Comparison of ENCODE assay signal across 8 cellular contexts in the genomic region with DNA sequence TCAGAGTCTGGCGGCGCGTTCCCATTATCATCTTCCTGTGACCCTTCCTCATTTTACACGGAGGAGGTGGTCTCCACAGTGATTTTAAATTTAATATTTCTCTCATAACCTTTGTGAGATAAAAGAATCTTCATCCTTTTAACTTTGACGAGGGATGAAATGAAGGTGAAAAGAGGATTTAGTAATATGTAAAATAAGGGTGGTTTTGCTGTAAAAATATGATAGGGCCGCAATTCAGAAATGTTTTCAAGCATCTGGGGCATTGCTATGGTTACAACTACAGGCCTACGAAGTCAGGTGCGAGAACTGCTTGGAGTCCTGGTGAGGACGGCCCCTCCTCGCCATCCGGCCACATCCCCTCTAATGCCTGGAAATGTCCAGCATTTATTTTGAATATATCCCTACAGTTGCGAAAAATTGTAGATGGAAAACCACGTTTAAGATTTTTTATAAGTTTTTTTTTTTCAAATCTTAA. TPM values are rescaled to one million over a fixed set of nuclear protein-coding genes. Genes with fewer than 3 reads are reported as not detected.
DNase-seq lines count a peak whose midpoint lies in the region; ATAC-seq, FAIRE-seq and TF ChIP-seq lines count a peak whose summit lies in the region.

No MANE protein-coding gene starts in this region.

- TF ChIP-seq POLR2A in H54 (IDR thresholded peaks at IDR 0.05; ENCODE audit: low read depth, low read length): no peak

- H3K4me3 ChIP-seq in BE2C (ENCODE audit: low read depth, low read length) (peak overlapping the region; percentile 52), HUES64 (ENCODE audit: low read length) (peak overlapping the region; percentile 82), astrocyte of the cerebellum (ENCODE audit: low read depth, low read length) (peak overlapping the region; percentile 65)

- H3K9me3 ChIP-seq in BE2C (no peaks in the 10 kb centered on the region; the same call in 1 of the 2 replicates), HUES64 (ENCODE audit: insufficient read depth, low read depth, low read length) (no peaks in the 10 kb centered on the region)

- no peaks in the 10 kb centered on the region; the same call in 1 of the 2 replicates for H3K4me1 ChIP-seq in BE2C
- H3K4me1 ChIP-seq in HUES64 (ENCODE audit: insufficient read depth, low read length): peaks cover 14% of the 10 kb centered on the region

- WGBS in HUES64: 41% methylated on average over 12 of the region's 13 CpGs

- H3K9ac ChIP-seq in HUES64 (ENCODE audit: low read depth, low read length): peak overlapping the region; percentile 80

- no peaks in the 10 kb centered on the region for H3K36me3 ChIP-seq in BE2C
- no peaks in the 10 kb centered on the region for H3K36me3 ChIP-seq in HUES64 (ENCODE audit: insufficient read depth, low read length)

- ATAC-seq in GM18502 (IDR thresholded peaks at IDR 0.05; ENCODE audit: poor library complexity, unreplicated experiment): no peak

- H3K27me3 ChIP-seq in BE2C: no peaks in the 10 kb centered on the region
- no peaks in the 10 kb centered on the region for H3K27me3 ChIP-seq in HUES64 (ENCODE audit: insufficient read depth, low read length)
- H3K27me3 ChIP-seq in layer of hippocampus (ENCODE audit: control insufficient read depth, insufficient read depth, low read length): no peaks in the 10 kb centered on the region

- H3K27ac ChIP-seq in HUES64 (ENCODE audit: low read depth, low read length) (peak overlapping the region; percentile 89), layer of hippocampus (ENCODE audit: low read depth, low read length) (peak overlapping the region; percentile 88), temporal lobe (ENCODE audit: low read depth, low read length) (peak overlapping the region; percentile 76)

- no peak for FAIRE-seq in H54 (lab: Jason Lieb, UNC)

- no peak for DNase-seq in BE2C
- DNase-seq in astrocyte of the cerebellum (ENCODE audit: low read depth): no peak
- no peak for DNase-seq in H54 (ENCODE audit: insufficient read length, low spot score)
- DNase-seq in KBM-7: no peak

- TF ChIP-seq CTCF in BE2C (IDR thresholded peaks at IDR 0.05; ENCODE audit: low read depth, low read length): no peak
- no peak for TF ChIP-seq CTCF in astrocyte of the cerebellum (IDR thresholded peaks at IDR 0.05; ENCODE audit: low read depth, low read length, missing control alignments)

- in situ Hi-C loops in astrocyte of the cerebellum (cut with HindIII; ENCODE audit: low sequenced_read_pairs) (no loop called here), KBM-7 (cut with MboI; ENCODE audit: low pct_unique_long_range_greater_than_20kb, low sequenced_read_pairs) (no loop called here)

RNA-seq across cellular contexts. Expression of a gene that starts 0.4 kb away (rescaled TPM):
- 9.3 TPM for polyA plus RNA-seq in BE2C (2012; ENCODE audit: insufficient read depth, insufficient read length, low read depth)
- polyA plus RNA-seq in HUES64 (2013, experiment 1 of 2): 7.7 TPM
- polyA plus RNA-seq in HUES64 (2013, experiment 2 of 2): 10.5 TPM
- 40.6 TPM for total RNA-seq in temporal lobe

RNA-seq across cellular contexts. Expression of a gene that starts 53.4 kb away (rescaled TPM):
- 5.5 TPM for polyA plus RNA-seq in BE2C (2012; ENCODE audit: insufficient read depth, insufficient read length, low read depth)
- 32.2 TPM for polyA plus RNA-seq in HUES64 (2013, experiment 1 of 2)
- 32.1 TPM for polyA plus RNA-seq in HUES64 (2013, experiment 2 of 2)
- 19.7 TPM for total RNA-seq in temporal lobe

RNA-seq across cellular contexts. Expression of a gene that starts 58.8 kb away (rescaled TPM):
- 1.1 TPM for polyA plus RNA-seq in BE2C (2012; ENCODE audit: insufficient read depth, insufficient read length, low read depth)
- polyA plus RNA-seq in HUES64 (2013, experiment 1 of 2): not detected
- polyA plus RNA-seq in HUES64 (2013, experiment 2 of 2): not detected
- 0.25 TPM for total RNA-seq in temporal lobe
